6 cellular contexts compared by ENCODE assay signal in genomic region chr2:62784341-62784740, GRCh38.
"Had no signal": no experiment of that assay in that cellular context is flagged by ENCODE, and none has a peak within 500 bp of the region (broad histone marks: within the 10 kb centered on the region; RNA-seq: fewer than 3 reads in every experiment).

No MANE protein-coding gene starts in this region.

- ATAC-seq: K562 had no signal

- FAIRE-seq: HTR-8/SVneo, K562 had no signal

- DNase-seq: IMR-90, KBM-7, KG1 had no signal

- H3K4me3 ChIP-seq: K562 had no signal

- H3K27ac ChIP-seq: HL-60 had no signal
